In the genomic region with DNA sequence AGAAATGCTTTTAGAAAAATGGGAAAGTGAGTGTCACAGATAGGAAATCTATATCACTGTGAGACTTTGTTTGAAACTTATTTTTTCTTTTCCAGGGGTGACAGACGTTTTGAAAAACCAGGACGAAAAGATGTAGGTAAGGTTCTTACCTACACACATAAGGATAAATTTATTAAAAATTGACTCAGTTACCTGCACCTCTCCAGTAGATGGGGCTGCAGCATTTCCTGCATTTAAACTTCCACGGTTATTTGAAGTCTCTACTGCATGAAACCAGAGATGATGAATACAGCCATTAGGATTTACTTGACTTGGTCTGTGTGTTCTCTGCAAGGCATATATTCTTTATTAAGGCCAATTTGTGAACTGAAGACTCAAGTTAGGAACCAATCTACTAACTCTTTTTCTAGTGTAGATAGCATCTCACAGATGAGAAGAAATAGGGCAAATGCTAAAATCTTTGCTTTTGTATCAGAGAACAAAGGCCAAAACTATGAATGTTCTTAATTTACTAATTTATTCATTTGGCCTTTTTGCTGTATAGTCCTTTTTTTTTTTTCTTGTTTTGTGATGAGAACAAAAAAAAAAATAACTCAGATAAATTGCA, we compare ENCODE assay signal across 1 cellular context.
TF ChIP-seq lines count a peak whose summit lies in the region.

No MANE protein-coding gene starts in this region.

TF ChIP-seq in GM23338, 12 proteins besides CTCF, POLR2A, EP300 and RAD21 (continued from another document):
- TF ChIP-seq, protein P1, sequence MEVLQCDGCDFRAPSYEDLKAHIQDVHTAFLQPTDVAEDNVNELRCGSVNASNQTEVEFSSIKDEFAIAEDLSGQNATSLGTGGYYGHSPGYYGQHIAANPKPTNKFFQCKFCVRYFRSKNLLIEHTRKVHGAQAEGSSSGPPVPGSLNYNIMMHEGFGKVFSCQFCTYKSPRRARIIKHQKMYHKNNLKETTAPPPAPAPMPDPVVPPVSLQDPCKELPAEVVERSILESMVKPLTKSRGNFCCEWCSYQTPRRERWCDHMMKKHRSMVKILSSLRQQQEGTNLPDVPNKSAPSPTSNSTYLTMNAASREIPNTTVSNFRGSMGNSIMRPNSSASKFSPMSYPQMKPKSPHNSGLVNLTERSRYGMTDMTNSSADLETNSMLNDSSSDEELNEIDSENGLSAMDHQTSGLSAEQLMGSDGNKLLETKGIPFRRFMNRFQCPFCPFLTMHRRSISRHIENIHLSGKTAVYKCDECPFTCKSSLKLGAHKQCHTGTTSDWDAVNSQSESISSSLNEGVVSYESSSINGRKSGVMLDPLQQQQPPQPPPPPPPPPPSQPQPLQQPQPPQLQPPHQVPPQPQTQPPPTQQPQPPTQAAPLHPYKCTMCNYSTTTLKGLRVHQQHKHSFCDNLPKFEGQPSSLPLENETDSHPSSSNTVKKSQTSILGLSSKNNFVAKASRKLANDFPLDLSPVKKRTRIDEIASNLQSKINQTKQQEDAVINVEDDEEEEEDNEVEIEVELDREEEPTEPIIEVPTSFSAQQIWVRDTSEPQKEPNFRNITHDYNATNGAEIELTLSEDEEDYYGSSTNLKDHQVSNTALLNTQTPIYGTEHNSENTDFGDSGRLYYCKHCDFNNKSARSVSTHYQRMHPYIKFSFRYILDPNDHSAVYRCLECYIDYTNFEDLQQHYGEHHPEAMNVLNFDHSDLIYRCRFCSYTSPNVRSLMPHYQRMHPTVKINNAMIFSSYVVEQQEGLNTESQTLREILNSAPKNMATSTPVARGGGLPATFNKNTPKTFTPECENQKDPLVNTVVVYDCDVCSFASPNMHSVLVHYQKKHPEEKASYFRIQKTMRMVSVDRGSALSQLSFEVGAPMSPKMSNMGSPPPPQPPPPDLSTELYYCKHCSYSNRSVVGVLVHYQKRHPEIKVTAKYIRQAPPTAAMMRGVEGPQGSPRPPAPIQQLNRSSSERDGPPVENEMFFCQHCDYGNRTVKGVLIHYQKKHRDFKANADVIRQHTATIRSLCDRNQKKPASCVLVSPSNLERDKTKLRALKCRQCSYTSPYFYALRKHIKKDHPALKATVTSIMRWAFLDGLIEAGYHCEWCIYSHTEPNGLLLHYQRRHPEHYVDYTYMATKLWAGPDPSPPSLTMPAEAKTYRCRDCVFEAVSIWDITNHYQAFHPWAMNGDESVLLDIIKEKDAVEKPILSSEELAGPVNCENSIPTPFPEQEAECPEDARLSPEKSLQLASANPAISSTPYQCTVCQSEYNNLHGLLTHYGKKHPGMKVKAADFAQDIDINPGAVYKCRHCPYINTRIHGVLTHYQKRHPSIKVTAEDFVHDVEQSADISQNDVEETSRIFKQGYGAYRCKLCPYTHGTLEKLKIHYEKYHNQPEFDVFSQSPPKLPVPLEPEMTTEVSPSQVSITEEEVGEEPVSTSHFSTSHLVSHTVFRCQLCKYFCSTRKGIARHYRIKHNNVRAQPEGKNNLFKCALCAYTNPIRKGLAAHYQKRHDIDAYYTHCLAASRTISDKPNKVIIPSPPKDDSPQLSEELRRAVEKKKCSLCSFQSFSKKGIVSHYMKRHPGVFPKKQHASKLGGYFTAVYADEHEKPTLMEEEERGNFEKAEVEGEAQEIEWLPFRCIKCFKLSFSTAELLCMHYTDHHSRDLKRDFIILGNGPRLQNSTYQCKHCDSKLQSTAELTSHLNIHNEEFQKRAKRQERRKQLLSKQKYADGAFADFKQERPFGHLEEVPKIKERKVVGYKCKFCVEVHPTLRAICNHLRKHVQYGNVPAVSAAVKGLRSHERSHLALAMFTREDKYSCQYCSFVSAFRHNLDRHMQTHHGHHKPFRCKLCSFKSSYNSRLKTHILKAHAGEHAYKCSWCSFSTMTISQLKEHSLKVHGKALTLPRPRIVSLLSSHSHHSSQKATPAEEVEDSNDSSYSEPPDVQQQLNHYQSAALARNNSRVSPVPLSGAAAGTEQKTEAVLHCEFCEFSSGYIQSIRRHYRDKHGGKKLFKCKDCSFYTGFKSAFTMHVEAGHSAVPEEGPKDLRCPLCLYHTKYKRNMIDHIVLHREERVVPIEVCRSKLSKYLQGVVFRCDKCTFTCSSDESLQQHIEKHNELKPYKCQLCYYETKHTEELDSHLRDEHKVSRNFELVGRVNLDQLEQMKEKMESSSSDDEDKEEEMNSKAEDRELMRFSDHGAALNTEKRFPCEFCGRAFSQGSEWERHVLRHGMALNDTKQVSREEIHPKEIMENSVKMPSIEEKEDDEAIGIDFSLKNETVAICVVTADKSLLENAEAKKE (CRISPR knock-in tag; IDR thresholded peaks at IDR 0.05), result no peak
- TF ChIP-seq JUNB (IDR thresholded peaks at IDR 0.05; ENCODE audit: unreplicated experiment), result no peak
- no peak for TF ChIP-seq CREB1 (CRISPR knock-in tag; IDR thresholded peaks at IDR 0.05; ENCODE audit: low read depth)
- TF ChIP-seq, protein P2, sequence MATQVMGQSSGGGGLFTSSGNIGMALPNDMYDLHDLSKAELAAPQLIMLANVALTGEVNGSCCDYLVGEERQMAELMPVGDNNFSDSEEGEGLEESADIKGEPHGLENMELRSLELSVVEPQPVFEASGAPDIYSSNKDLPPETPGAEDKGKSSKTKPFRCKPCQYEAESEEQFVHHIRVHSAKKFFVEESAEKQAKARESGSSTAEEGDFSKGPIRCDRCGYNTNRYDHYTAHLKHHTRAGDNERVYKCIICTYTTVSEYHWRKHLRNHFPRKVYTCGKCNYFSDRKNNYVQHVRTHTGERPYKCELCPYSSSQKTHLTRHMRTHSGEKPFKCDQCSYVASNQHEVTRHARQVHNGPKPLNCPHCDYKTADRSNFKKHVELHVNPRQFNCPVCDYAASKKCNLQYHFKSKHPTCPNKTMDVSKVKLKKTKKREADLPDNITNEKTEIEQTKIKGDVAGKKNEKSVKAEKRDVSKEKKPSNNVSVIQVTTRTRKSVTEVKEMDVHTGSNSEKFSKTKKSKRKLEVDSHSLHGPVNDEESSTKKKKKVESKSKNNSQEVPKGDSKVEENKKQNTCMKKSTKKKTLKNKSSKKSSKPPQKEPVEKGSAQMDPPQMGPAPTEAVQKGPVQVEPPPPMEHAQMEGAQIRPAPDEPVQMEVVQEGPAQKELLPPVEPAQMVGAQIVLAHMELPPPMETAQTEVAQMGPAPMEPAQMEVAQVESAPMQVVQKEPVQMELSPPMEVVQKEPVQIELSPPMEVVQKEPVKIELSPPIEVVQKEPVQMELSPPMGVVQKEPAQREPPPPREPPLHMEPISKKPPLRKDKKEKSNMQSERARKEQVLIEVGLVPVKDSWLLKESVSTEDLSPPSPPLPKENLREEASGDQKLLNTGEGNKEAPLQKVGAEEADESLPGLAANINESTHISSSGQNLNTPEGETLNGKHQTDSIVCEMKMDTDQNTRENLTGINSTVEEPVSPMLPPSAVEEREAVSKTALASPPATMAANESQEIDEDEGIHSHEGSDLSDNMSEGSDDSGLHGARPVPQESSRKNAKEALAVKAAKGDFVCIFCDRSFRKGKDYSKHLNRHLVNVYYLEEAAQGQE (IDR thresholded peaks at IDR 0.05; ENCODE audit: unreplicated experiment), result no peak
- TF ChIP-seq EZH2 (IDR thresholded peaks at IDR 0.05; ENCODE audit: low read depth, unreplicated experiment), result no peak
- no peak for TF ChIP-seq POLR2AphosphoS5 (IDR thresholded peaks at IDR 0.05; ENCODE audit: low read depth)
- TF ChIP-seq, protein P3, sequence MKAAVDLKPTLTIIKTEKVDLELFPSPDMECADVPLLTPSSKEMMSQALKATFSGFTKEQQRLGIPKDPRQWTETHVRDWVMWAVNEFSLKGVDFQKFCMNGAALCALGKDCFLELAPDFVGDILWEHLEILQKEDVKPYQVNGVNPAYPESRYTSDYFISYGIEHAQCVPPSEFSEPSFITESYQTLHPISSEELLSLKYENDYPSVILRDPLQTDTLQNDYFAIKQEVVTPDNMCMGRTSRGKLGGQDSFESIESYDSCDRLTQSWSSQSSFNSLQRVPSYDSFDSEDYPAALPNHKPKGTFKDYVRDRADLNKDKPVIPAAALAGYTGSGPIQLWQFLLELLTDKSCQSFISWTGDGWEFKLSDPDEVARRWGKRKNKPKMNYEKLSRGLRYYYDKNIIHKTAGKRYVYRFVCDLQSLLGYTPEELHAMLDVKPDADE (IDR thresholded peaks at IDR 0.05), result no peak
- TF ChIP-seq ZNF331 (CRISPR knock-in tag; IDR thresholded peaks at IDR 0.05; ENCODE audit: low read depth), result no peak
- no peak for TF ChIP-seq STAT1 (IDR thresholded peaks at IDR 0.05; ENCODE audit: unreplicated experiment)
- TF ChIP-seq NANOG (IDR thresholded peaks at IDR 0.05; ENCODE audit: borderline replicate concordance), result no peak
- no peak for TF ChIP-seq ZNF114 (CRISPR knock-in tag; IDR thresholded peaks at IDR 0.05)
